8 cellular contexts compared by ENCODE assay signal in genomic region chr9:97038909-97039781, GRCh38. TPM values are rescaled to one million over a fixed set of nuclear protein-coding genes. Genes with fewer than 3 reads are reported as not detected.
DNase-seq lines count a peak whose midpoint lies in the region; ATAC-seq and TF ChIP-seq lines count a peak whose summit lies in the region.

CTSV (minus strand) TSS chr9:97039142; CDS start chr9:97038043, 1,099 bp downstream.

- peak; percentile 99 for DNase-seq in D341Med (ENCODE audit: low spot score)
- DNase-seq in Panc1 (ENCODE audit: low read depth, low spot score) = peak; percentile 32
- DNase-seq in activated T-helper 1 cell treated with anti-CD3 and anti-CD28 coated beads, Interleukin-12 subunit alpha, Interleukin-12 subunit beta, Interleukin-2, Interleukin-4 antibody, amounts not matched to agents 30 ng/mL and 10 ng/mL and 1 ng/mL, durations not matched to agents 14 hours and 24 hours and 36 hours (ENCODE audit: low spot score) = peak; percentile 79
- peak; percentile 51 for DNase-seq in fibroblast of peridontal ligament (ENCODE audit: extremely low read depth)
- DNase-seq in natural killer cell treated with Interleukin-12 subunit alpha and Interleukin-12 subunit beta and Interleukin-15 and Interleukin-18, amount 100 ng/mL, for 72 hours (ENCODE audit: low spot score) = peak; percentile 79
- peak; percentile 49 to 62 (median 59) for DNase-seq in stimulated activated naive CD4-positive, alpha-beta T cell (lab: John Stamatoyannopoulos, UW)

- peak within 1 kb of the TSS; percentile 75 for H3K27ac ChIP-seq in Panc1 (ENCODE audit: low read length)

- H3K27me3 Mint-ChIP-seq in IgD-negative memory B cell = peaks cover 23% of the 10 kb centered on the region
- H3K27me3 Mint-ChIP-seq in activated T-helper 1 cell treated with anti-CD3 and anti-CD28 coated beads, Interleukin-12 subunit alpha, Interleukin-12 subunit beta, Interleukin-2, Interleukin-4 antibody, amounts not matched to agents 30 ng/mL and 10 ng/mL and 1 ng/mL, durations not matched to agents 14 hours and 24 hours and 36 hours (ENCODE audit: insufficient read depth) = peaks cover 45% of the 10 kb centered on the region
- H3K27me3 Mint-ChIP-seq in natural killer cell treated with Interleukin-12 subunit alpha and Interleukin-12 subunit beta and Interleukin-15 and Interleukin-18, amount 100 ng/mL, for 72 hours = peaks cover 41 to 43% of the 10 kb centered on the region in 2 donors

- peaks cover 2% of the 10 kb centered on the region for H3K36me3 Mint-ChIP-seq in IgD-negative memory B cell
- H3K36me3 Mint-ChIP-seq in activated T-helper 1 cell treated with anti-CD3 and anti-CD28 coated beads, Interleukin-12 subunit alpha, Interleukin-12 subunit beta, Interleukin-2, Interleukin-4 antibody, amounts not matched to agents 30 ng/mL and 10 ng/mL and 1 ng/mL, durations not matched to agents 14 hours and 24 hours and 36 hours (ENCODE audit: low read depth) = no peaks in the 10 kb centered on the region
- H3K36me3 Mint-ChIP-seq in natural killer cell treated with Interleukin-12 subunit alpha and Interleukin-12 subunit beta and Interleukin-15 and Interleukin-18, amount 100 ng/mL, for 72 hours = no peaks in the 10 kb centered on the region

- H3K27ac Mint-ChIP-seq in IgD-negative memory B cell = no peak within 1 kb of the TSS
- no peak within 1 kb of the TSS for H3K27ac Mint-ChIP-seq in activated T-helper 1 cell treated with anti-CD3 and anti-CD28 coated beads, Interleukin-12 subunit alpha, Interleukin-12 subunit beta, Interleukin-2, Interleukin-4 antibody, amounts not matched to agents 30 ng/mL and 10 ng/mL and 1 ng/mL, durations not matched to agents 14 hours and 24 hours and 36 hours
- H3K27ac Mint-ChIP-seq in natural killer cell treated with Interleukin-12 subunit alpha and Interleukin-12 subunit beta and Interleukin-15 and Interleukin-18, amount 100 ng/mL, for 72 hours = no peak within 1 kb of the TSS

- POLR2A ChIA-PET in Panc1 (lab: Charles Lee) = no interaction called here

- H3K36me3 ChIP-seq in Panc1 (ENCODE audit: control insufficient read depth, insufficient read depth, low read length) = no peaks in the 10 kb centered on the region; the same call in 1 of the 2 replicates

- H3K9me3 Mint-ChIP-seq in IgD-negative memory B cell = peaks cover 0 to 2% (median 0%) of the 10 kb centered on the region in 3 donors
- no peaks in the 10 kb centered on the region for H3K9me3 Mint-ChIP-seq in activated T-helper 1 cell treated with anti-CD3 and anti-CD28 coated beads, Interleukin-12 subunit alpha, Interleukin-12 subunit beta, Interleukin-2, Interleukin-4 antibody, amounts not matched to agents 30 ng/mL and 10 ng/mL and 1 ng/mL, durations not matched to agents 14 hours and 24 hours and 36 hours
- no peaks in the 10 kb centered on the region for H3K9me3 Mint-ChIP-seq in natural killer cell treated with Interleukin-12 subunit alpha and Interleukin-12 subunit beta and Interleukin-15 and Interleukin-18, amount 100 ng/mL, for 72 hours

- in situ Hi-C loops in Panc1 (cut with HindIII; ENCODE audit: low pct_unique_long_range_greater_than_20kb, low sequenced_read_pairs) = no loop called here

- H3K4me1 Mint-ChIP-seq in IgD-negative memory B cell = peaks cover 5 to 21% (median 9%) of the 10 kb centered on the region in 3 donors
- H3K4me1 Mint-ChIP-seq in activated T-helper 1 cell treated with anti-CD3 and anti-CD28 coated beads, Interleukin-12 subunit alpha, Interleukin-12 subunit beta, Interleukin-2, Interleukin-4 antibody, amounts not matched to agents 30 ng/mL and 10 ng/mL and 1 ng/mL, durations not matched to agents 14 hours and 24 hours and 36 hours (ENCODE audit: low read depth) = peaks cover 5% of the 10 kb centered on the region
- H3K4me1 Mint-ChIP-seq in natural killer cell treated with Interleukin-12 subunit alpha and Interleukin-12 subunit beta and Interleukin-15 and Interleukin-18, amount 100 ng/mL, for 72 hours (ENCODE audit: low read depth in 2 of 2) = peaks cover 0 to 2% of the 10 kb centered on the region in 2 donors

- ATAC-seq in GM21576 (IDR thresholded peaks at IDR 0.05; ENCODE audit: unreplicated experiment) (peak; percentile 94), Panc1 (peak; percentile 99)
- peak; percentile 99 for ATAC-seq in natural killer cell treated with Interleukin-12 subunit alpha and Interleukin-12 subunit beta and Interleukin-15 and Interleukin-18, amount 100 ng/mL, for 72 hours

- CTCF ChIA-PET in Panc1 (lab: Charles Lee) = no interaction called here

- H3K4me3 Mint-ChIP-seq in IgD-negative memory B cell = peak within 1 kb of the TSS; percentile 73 to 86 (median 82)
- H3K4me3 Mint-ChIP-seq in activated T-helper 1 cell treated with anti-CD3 and anti-CD28 coated beads, Interleukin-12 subunit alpha, Interleukin-12 subunit beta, Interleukin-2, Interleukin-4 antibody, amounts not matched to agents 30 ng/mL and 10 ng/mL and 1 ng/mL, durations not matched to agents 14 hours and 24 hours and 36 hours = peak within 1 kb of the TSS; percentile 85
- peak within 1 kb of the TSS; percentile 76 for H3K4me3 Mint-ChIP-seq in natural killer cell treated with Interleukin-12 subunit alpha and Interleukin-12 subunit beta and Interleukin-15 and Interleukin-18, amount 100 ng/mL, for 72 hours

- no peak for TF ChIP-seq CTCF in Panc1 (IDR thresholded peaks at IDR 0.05)

- no peaks in the 10 kb centered on the region for H3K9me3 ChIP-seq in Panc1 (ENCODE audit: control insufficient read depth, insufficient read depth, low read depth, low read length)

- H3K4me3 ChIP-seq in Panc1 (ENCODE audit: low read depth in 2 of 2, low read length in 2 of 2) = peak within 1 kb of the TSS; percentile 63 to 82

- no peaks in the 10 kb centered on the region for H3K27me3 ChIP-seq in Panc1 (ENCODE audit: control insufficient read depth, insufficient read depth, low read length)

- intact Hi-C loops in Panc1 (cut with micrococcal nuclease; ENCODE audit: unreplicated experiment) = no loop called here
- intact Hi-C loops in activated T-helper 1 cell treated with anti-CD3 and anti-CD28 coated beads, Interleukin-12 subunit alpha, Interleukin-12 subunit beta, Interleukin-2, Interleukin-4 antibody, amounts not matched to agents 30 ng/mL and 10 ng/mL and 1 ng/mL, durations not matched to agents 14 hours and 24 hours and 36 hours (cut with micrococcal nuclease) = loop anchor here (1.0 to 10.0 kb wide), 5 partner anchors 23 to 624 kb away; partner anchors contain the start of gene ZNF367

- peaks cover 7% of the 10 kb centered on the region for H3K4me1 ChIP-seq in Panc1 (ENCODE audit: control insufficient read depth, insufficient read depth, low read length)

- no TSS peak for BruUV-seq in Panc1 (replicated peaks; lab: Mats Ljungman, UMichigan)

RNA-seq across cellular contexts. Expression of gene CTSV, which starts in this region (rescaled TPM):
- not detected for polyA plus RNA-seq in IgD-negative memory B cell
- total RNA-seq in Panc1 (2021; ENCODE audit: unreplicated experiment) = 27.1 TPM
- 10.4 TPM for polyA plus RNA-seq in Panc1 (2012; ENCODE audit: insufficient read length)
- 0.24 and 0.31 TPM in 2 replicates for total RNA-seq in activated T-helper 1 cell treated with anti-CD3 and anti-CD28 coated beads, Interleukin-12 subunit alpha, Interleukin-12 subunit beta, Interleukin-2, Interleukin-4 antibody, amounts not matched to agents 30 ng/mL and 10 ng/mL and 1 ng/mL, durations not matched to agents 14 hours and 24 hours and 36 hours
- total RNA-seq in natural killer cell treated with Interleukin-12 subunit alpha and Interleukin-12 subunit beta and Interleukin-15 and Interleukin-18, amount 100 ng/mL, for 72 hours = under 1 TPM in 1 of 2 donors, not detected in 1; 0.47 TPM

Comparison
In these comparisons a context has a peak if more than half of its experiments do, and no peak if none do; other contexts are left out.
1. Peak in every context shown above with its lines: DNase-seq, ATAC-seq, H3K4me3 ChIP-seq and H3K27ac ChIP-seq.
2. RNA of gene CTSV (total RNA-seq): 27.1 TPM in Panc1 (single experiment); 0.47 TPM in natural killer cell treated with Interleukin-12 subunit alpha and Interleukin-12 subunit beta and Interleukin-15 and Interleukin-18, amount 100 ng/mL, for 72 hours and 0.24 to 0.31 TPM in activated T-helper 1 cell treated with anti-CD3 and anti-CD28 coated beads, Interleukin-12 subunit alpha, Interleukin-12 subunit beta, Interleukin-2, Interleukin-4 antibody, amounts not matched to agents 30 ng/mL and 10 ng/mL and 1 ng/mL, durations not matched to agents 14 hours and 24 hours and 36 hours; every median in the first group is over 10 times any median in the second.
3. Peak in DNase-seq in activated T-helper 1 cell treated with anti-CD3 and anti-CD28 coated beads, Interleukin-12 subunit alpha, Interleukin-12 subunit beta, Interleukin-2, Interleukin-4 antibody, amounts not matched to agents 30 ng/mL and 10 ng/mL and 1 ng/mL, durations not matched to agents 14 hours and 24 hours and 36 hours; RNA of the gene not detected or under 1 TPM.
4. Peak in DNase-seq and ATAC-seq in natural killer cell treated with Interleukin-12 subunit alpha and Interleukin-12 subunit beta and Interleukin-15 and Interleukin-18, amount 100 ng/mL, for 72 hours; RNA of the gene not detected or under 1 TPM.
5. DNase-seq: peak in every context shown above with its lines; median percentile 99 in D341Med; 79 in activated T-helper 1 cell treated with anti-CD3 and anti-CD28 coated beads, Interleukin-12 subunit alpha, Interleukin-12 subunit beta, Interleukin-2, Interleukin-4 antibody, amounts not matched to agents 30 ng/mL and 10 ng/mL and 1 ng/mL, durations not matched to agents 14 hours and 24 hours and 36 hours; 79 in natural killer cell treated with Interleukin-12 subunit alpha and Interleukin-12 subunit beta and Interleukin-15 and Interleukin-18, amount 100 ng/mL, for 72 hours; 59 in stimulated activated naive CD4-positive, alpha-beta T cell; 51 in fibroblast of peridontal ligament; 32 in Panc1.